15 cellular contexts compared by ENCODE assay signal in the genomic region with DNA sequence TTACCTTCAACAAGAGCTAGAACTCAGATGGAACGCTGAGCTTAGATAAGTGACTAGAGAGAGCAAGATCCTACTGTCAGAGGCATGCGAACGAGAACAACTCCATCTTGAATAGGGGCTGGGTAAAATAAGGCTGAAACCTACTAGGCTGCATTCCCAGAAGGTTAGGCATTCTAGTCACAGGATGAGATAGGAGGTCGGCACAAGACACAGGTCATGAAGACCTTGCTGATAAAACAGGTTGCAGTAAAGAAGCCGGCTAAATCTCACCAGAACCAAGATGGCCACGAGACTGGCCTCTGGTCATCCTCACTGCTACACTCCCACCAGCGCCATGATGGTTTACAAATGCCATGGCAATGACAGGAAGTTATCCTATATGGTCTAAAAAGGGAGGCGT. TPM values are rescaled to one million over a fixed set of nuclear protein-coding genes. Genes with fewer than 3 reads are reported as not detected.
A peak's percentile ranks its signal among the peaks of the same experiment; 100 is the strongest.
DNase-seq lines count a peak whose midpoint lies in the region; ATAC-seq, FAIRE-seq and TF ChIP-seq lines count a peak whose summit lies in the region.
"Had no signal": no experiment of that assay in that cellular context is flagged by ENCODE, and none has a peak within 500 bp of the region (broad histone marks: within the 10 kb centered on the region; RNA-seq: fewer than 3 reads in every experiment).

No MANE protein-coding gene starts in this region.

- H3K9ac ChIP-seq in HepG2 (ENCODE audit: insufficient read depth, low read depth, low read length) = no peak overlapping the region

- DNase-seq in right lobe of liver = no peak
- no peak for DNase-seq in HepG2 (ENCODE audit: low spot score)
- DNase-seq in hepatocyte (ENCODE audit: low spot score) = no peak
- no peak for DNase-seq in psoas muscle
- DNase-seq in vagina (ENCODE audit: extremely low spot score in 2 of 2) = no peak
- DNase-seq in GF-D8 (lab: John Stamatoyannopoulos, UW) = no peak
- no peak for DNase-seq in middle frontal gyrus (ENCODE audit: extremely low spot score, low spot score)
- DNase-seq in stimulated activated CD4-positive, alpha-beta T cell treated with anti-CD3 and anti-CD28 coated beads, Interleukin-2, amount 100 ng/mL, for 24 hours = no peak
- DNase-seq: activated CD4-positive, alpha-beta T cell treated with anti-CD3 and anti-CD28 coated beads, Interleukin-2, amount 50 U/mL, for 1 hour; activated T-cell treated with anti-CD3 and anti-CD28 coated beads, Interleukin-2, amount 50 U/mL, for 24 hours; mucosa of descending colon; stimulated activated CD4-positive, alpha-beta T cell treated with anti-CD3 and anti-CD28 coated beads, Interleukin-4, amount 100 ng/mL, for 24 hours had no signal

- H3K79me2 ChIP-seq in HepG2 (ENCODE audit: insufficient read depth, low read length) = no peaks in the 10 kb centered on the region
- H3K79me2 ChIP-seq in hepatocyte = no peaks in the 10 kb centered on the region

- H3K9me2 ChIP-seq in hepatocyte (replicated peaks; ENCODE audit: insufficient read depth) = no peaks in the 10 kb centered on the region

- CTCF ChIA-PET in HepG2 (lab: Yijun Ruan, JAX; ENCODE audit: low intra/inter-chr PET ratio, low total read pairs) = no interaction called here

- TF ChIP-seq POLR2A in right lobe of liver (IDR thresholded peaks at IDR 0.05) = no peak
- TF ChIP-seq POLR2A in HepG2 (IDR thresholded peaks at IDR 0.05; ENCODE audit: insufficient read depth in 1 of 2, low read depth in 2 of 2, low read length in 2 of 2) = no peak
- TF ChIP-seq POLR2A in vagina (IDR thresholded peaks at IDR 0.05) = no peak

- H3K4me3 ChIP-seq in right lobe of liver (no peak overlapping the region), HepG2 (replicated peaks in 1 of 3; ENCODE audit: insufficient read depth in 1 of 3, low read depth in 2 of 3, low read length in 3 of 3) (no peak overlapping the region), hepatocyte (no peak overlapping the region), psoas muscle (no peak overlapping the region), vagina (no peak overlapping the region)
- H3K4me3 ChIP-seq: mucosa of descending colon, prostate gland had no signal

- no peak for ATAC-seq in right lobe of liver
- no peak for ATAC-seq in HepG2
- ATAC-seq in psoas muscle = no peak

- intact Hi-C loops in right lobe of liver (cut with DNase I) (no loop called here), HepG2 (cut with micrococcal nuclease; ENCODE audit: unreplicated experiment) (no loop called here), psoas muscle (cut with DNase I) (no loop called here), vagina (cut with DNase I) (no loop called here)

- H3K27ac ChIP-seq in right lobe of liver = peak overlapping the region; percentile 26 to 55 (median 48)
- H3K27ac ChIP-seq in HepG2 (ENCODE audit: extremely low read length, insufficient read depth, low read length) = no peak overlapping the region
- peak overlapping the region; percentile 80 for H3K27ac ChIP-seq in hepatocyte
- peak overlapping the region; percentile 53 for H3K27ac ChIP-seq in psoas muscle
- H3K27ac ChIP-seq in vagina = peak overlapping the region; percentile 58
- H3K27ac ChIP-seq: prostate gland, RWPE1 had no signal

- no peak overlapping the region for H2AFZ ChIP-seq in HepG2 (ENCODE audit: low read length)
- H2AFZ ChIP-seq in hepatocyte = no peak overlapping the region

- TF ChIP-seq RAD21 in HepG2 (CRISPR knock-in tag; IDR thresholded peaks at IDR 0.05) = no peak

- FAIRE-seq in HepG2 (lab: Jason Lieb, UNC) = no peak
- FAIRE-seq: G401.6 had no signal

- no peaks in the 10 kb centered on the region for H4K20me1 ChIP-seq in HepG2 (ENCODE audit: insufficient read depth, low read length)
- H4K20me1 ChIP-seq in hepatocyte (ENCODE audit: insufficient read depth, poor library complexity, severe bottlenecking) = no peaks in the 10 kb centered on the region

- in situ Hi-C loops in HepG2 (cut with HindIII; ENCODE audit: extremely low pct_ligation_motif_present, low pct_unique_long_range_greater_than_20kb) = no loop called here

- H3K4me1 ChIP-seq in right lobe of liver = peaks cover 0 to 26% (median 8%) of the 10 kb centered on the region in 4 donors
- peaks cover 38% of the 10 kb centered on the region for H3K4me1 ChIP-seq in HepG2 (ENCODE audit: insufficient read depth, low read length)
- H3K4me1 ChIP-seq in hepatocyte (ENCODE audit: insufficient read depth) = peaks cover 33% of the 10 kb centered on the region
- H3K4me1 ChIP-seq in psoas muscle = no peaks in the 10 kb centered on the region
- H3K4me1 ChIP-seq in vagina = peaks cover 22% of the 10 kb centered on the region
- H3K4me1 ChIP-seq: prostate gland had no signal

- H3K27me3 ChIP-seq in right lobe of liver (no peaks in the 10 kb centered on the region), HepG2 (ENCODE audit: control insufficient read depth in 1 of 2, insufficient read depth in 2 of 2, low read length in 2 of 2) (peaks cover 0 to 3% of the 10 kb centered on the region in 2 experiments; a peak in 1 of 5 replicates), hepatocyte (no peaks in the 10 kb centered on the region), psoas muscle (ENCODE audit: insufficient read depth in 3 of 3, low read length in 2 of 3) (no peaks in the 10 kb centered on the region), vagina (no peaks in the 10 kb centered on the region)

- WGBS in right lobe of liver (ENCODE audit: insufficient coverage, low coverage, low lambda C conversion rate, missing lambda C conversion rate) = 94% methylated on average over 6 of the region's 8 CpGs
- WGBS in HepG2 (ENCODE audit: low lambda C conversion rate) = 77% methylated on average over 8 of the region's 8 CpGs
- 80% methylated on average over 8 of the region's 8 CpGs for WGBS in hepatocyte (ENCODE audit: low lambda C conversion rate, missing lambda C conversion rate)
- 92% methylated on average over 8 of the region's 8 CpGs for WGBS in psoas muscle, 3 donors

- H3K4me2 ChIP-seq in HepG2 (ENCODE audit: low read depth, low read length) (no peak overlapping the region), hepatocyte (peak overlapping the region; percentile 26)

- TF ChIP-seq EP300 in HepG2 (IDR thresholded peaks at IDR 0.05; ENCODE audit: low read depth in 2 of 2, low read length in 2 of 2) (no peak), HepG2 (CRISPR knock-in tag; IDR thresholded peaks at IDR 0.05; ENCODE audit: borderline replicate concordance) (no peak)

- TF ChIP-seq CTCF in right lobe of liver (IDR thresholded peaks at IDR 0.05) (no peak), HepG2 (CRISPR knock-in tag; IDR thresholded peaks at IDR 0.05) (no peak), hepatocyte (IDR thresholded peaks at IDR 0.05; ENCODE audit: poor library complexity) (no peak), psoas muscle (IDR thresholded peaks at IDR 0.05) (no peak), vagina (IDR thresholded peaks at IDR 0.05) (no peak)

- POLR2A ChIA-PET in HepG2 (lab: Yijun Ruan, JAX) = no interaction called here

- H3K36me3 ChIP-seq in right lobe of liver = no peaks in the 10 kb centered on the region
- H3K36me3 ChIP-seq in HepG2 (replicated peaks in 1 of 2; ENCODE audit: control insufficient read depth in 1 of 2, insufficient read depth in 2 of 2, low read length in 2 of 2) = no peaks in the 10 kb centered on the region
- H3K36me3 ChIP-seq in hepatocyte (replicated peaks; ENCODE audit: insufficient read depth, low read depth) = no peaks in the 10 kb centered on the region
- no peaks in the 10 kb centered on the region for H3K36me3 ChIP-seq in psoas muscle (ENCODE audit: insufficient read depth in 1 of 2, low read depth in 1 of 2)
- no peaks in the 10 kb centered on the region for H3K36me3 ChIP-seq in vagina
- H3K36me3 ChIP-seq: prostate gland had no signal

- no TSS peak for BruUV-seq in HepG2 (replicated peaks; lab: Mats Ljungman, UMichigan)

- H3K9me3 ChIP-seq in right lobe of liver (no peaks in the 10 kb centered on the region), HepG2 (ENCODE audit: low read length) (no peaks in the 10 kb centered on the region), hepatocyte (ENCODE audit: low read depth) (no peaks in the 10 kb centered on the region), psoas muscle (peaks cover 6% of the 10 kb centered on the region), vagina (no peaks in the 10 kb centered on the region)
- H3K9me3 ChIP-seq: mucosa of descending colon, prostate gland had no signal

TF ChIP-seq in HepG2, 621 proteins besides CTCF, POLR2A, EP300 and RAD21:
- no peak for TF ChIP-seq SMYD3 (CRISPR knock-in tag; IDR thresholded peaks at IDR 0.05)
- no peak for TF ChIP-seq NONO (IDR thresholded peaks at IDR 0.05)
- no peak for TF ChIP-seq NONO (CRISPR knock-in tag; conservative IDR thresholded peaks at IDR 0.05)
TF ChIP-seq in HepG2: peak in this region for 0.

RNA-seq across cellular contexts. Expression of gene PLEKHG3, which starts 59.6 kb away (rescaled TPM):
- total RNA-seq in right lobe of liver (10 to 100 TPM; 25.4 to 49.1 (median 28.0) TPM), HepG2 (2016; rRNA removed; fragmentation: Illumina TruSeq; extraction: Trizol) (9.5 and 9.8 TPM in 2 replicates), hepatocyte (41.8 and 54.2 TPM in 2 replicates), psoas muscle (1 to 10 TPM; 5.2 to 8.2 (median 6.5) TPM), vagina (50.1 TPM)
- total RNA-seq in HepG2 (2016; cell fraction: cytosol; rRNA removed; fragmentation: Illumina TruSeq; extraction: Trizol; ENCODE audit: low read depth) = 0.61 and 0.88 TPM in 2 replicates
- 7.2 and 11.8 TPM in 2 replicates for total RNA-seq in HepG2 (2016; cell fraction: insoluble cytoplasmic fraction; rRNA removed; fragmentation: Illumina TruSeq; extraction: Trizol)
- 5.6 and 6.4 TPM in 2 replicates for total RNA-seq in HepG2 (2016; cell fraction: membrane; rRNA removed; fragmentation: Illumina TruSeq; extraction: Trizol)
- total RNA-seq in HepG2 (2016; cell fraction: nucleus; rRNA removed; fragmentation: Illumina TruSeq; extraction: Trizol) = 9.3 and 10.4 TPM in 2 replicates
- polyA plus RNA-seq in HepG2 (2011; rRNA removed) (7.1 and 7.2 TPM in 2 replicates), hepatocyte (37.1 and 42.7 TPM in 2 replicates), psoas muscle (1 to 10 TPM; 1.9 to 3.1 (median 2.8) TPM)
- 2.7 and 5.6 TPM in 2 replicates for polyA plus RNA-seq in HepG2 (2011; cell fraction: cytosol; rRNA removed)
- polyA plus RNA-seq in HepG2 (2011; cell fraction: nucleus; rRNA removed) = 13.8 and 16.9 TPM in 2 replicates
- polyA plus RNA-seq in HepG2 (2012) = 5.4 and 8.7 TPM in 2 replicates
- 0.60 and 0.61 TPM in 2 replicates for polyA plus RNA-seq in HepG2 (2016; cell fraction: cytosol; fragmentation: Illumina TruSeq; extraction: Trizol; ENCODE audit: low read depth)
- polyA plus RNA-seq in HepG2 (2016; cell fraction: insoluble cytoplasmic fraction; fragmentation: Illumina TruSeq; extraction: Trizol; ENCODE audit: low read depth) = 6.0 and 8.8 TPM in 2 replicates
- 2.1 and 2.2 TPM in 2 replicates for polyA plus RNA-seq in HepG2 (2016; cell fraction: membrane; fragmentation: Illumina TruSeq; extraction: Trizol; ENCODE audit: low read depth)
- 28.5 and 30.1 TPM in 2 replicates for polyA plus RNA-seq in HepG2 (2016; cell fraction: nucleus; fragmentation: Illumina TruSeq; extraction: Trizol; ENCODE audit: insufficient read depth, low read depth)
- 9.5 and 51.9 TPM in 2 replicates for polyA minus RNA-seq in HepG2 (2011; rRNA and poly(A)+ RNA removed; ENCODE audit: low replicate concordance)
- 4.6 and 5.4 TPM in 2 replicates for polyA minus RNA-seq in HepG2 (2011; cell fraction: cytosol; rRNA and poly(A)+ RNA removed)
- polyA minus RNA-seq in HepG2 (2011; cell fraction: nucleus; rRNA and poly(A)+ RNA removed) = 5.1 and 12.0 TPM in 2 replicates
